Comparison of ENCODE assay signal across 13 cellular contexts in the genomic region with DNA sequence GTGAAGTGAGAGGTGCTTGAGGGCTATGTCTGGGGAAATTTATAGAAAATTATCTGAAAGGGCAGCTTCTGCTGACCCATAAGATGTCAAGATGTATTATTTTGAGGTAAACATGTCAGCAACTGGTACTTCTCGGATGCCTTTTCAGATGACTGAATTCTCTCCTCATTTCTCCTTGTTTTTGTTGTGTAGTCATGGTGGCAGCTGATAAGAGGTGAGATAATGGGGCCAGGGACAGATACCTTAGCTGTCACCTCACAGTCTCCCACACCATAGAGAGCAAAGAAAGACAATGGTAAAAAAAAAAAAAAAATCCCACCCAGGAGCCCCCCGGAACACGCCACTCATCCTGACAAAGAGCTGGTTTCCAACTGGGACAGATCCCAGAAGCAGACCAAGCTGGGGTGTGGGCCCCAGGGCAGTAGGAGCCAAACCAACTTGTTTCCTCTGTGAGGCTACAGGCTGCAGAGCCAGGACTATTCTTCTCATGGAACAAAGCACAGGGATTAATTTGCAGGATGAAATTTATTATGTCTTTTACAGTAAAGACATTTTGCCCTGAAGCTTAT.
"Had no signal": no experiment of that assay in that cellular context is flagged by ENCODE, and none has a peak within 500 bp of the region (broad histone marks: within the 10 kb centered on the region; RNA-seq: fewer than 3 reads in every experiment).

No MANE protein-coding gene starts in this region.

- H3K36me3 ChIP-seq: brain microvascular endothelial cell, neural progenitor cell, pancreas, uterus had no signal

- H3K27me3 ChIP-seq: brain microvascular endothelial cell, neural progenitor cell, pancreas, uterus had no signal

- DNase-seq: activated naive CD4-positive, alpha-beta T cell; activated naive CD8-positive, alpha-beta T cell treated with anti-CD3 and anti-CD28 coated beads, Interleukin-2, amount 10 ng/mL, durations not matched to agents 7 days and 5 days; brain microvascular endothelial cell; dermis blood vessel endothelial cell; effector memory CD8-positive, alpha-beta T cell; hippocampal formation; pancreas; stimulated activated CD4-positive, alpha-beta T cell treated with anti-CD3 and anti-CD28 coated beads, Interleukin-12 subunit alpha, Interleukin-12 subunit beta, amount 100 ng/mL, for 4 hours; stimulated activated CD4-positive, alpha-beta T cell treated with anti-CD3 and anti-CD28 coated beads, Interleukin-2, amount 100 ng/mL, for 24 hours; uterus had no signal

- H3K27ac Mint-ChIP-seq: activated naive CD8-positive, alpha-beta T cell treated with anti-CD3 and anti-CD28 coated beads, Interleukin-2, amount 10 ng/mL, durations not matched to agents 7 days and 5 days; effector memory CD8-positive, alpha-beta T cell; mesothelial cell of epicardium; neural progenitor cell; T-helper 2 cell treated with Interferon-gamma antibody and Interleukin-4, amounts not matched to agents 5 μg/mL and 100 μg/mL, for 36 hours had no signal

- FAIRE-seq: pancreas had no signal

- H3K36me3 Mint-ChIP-seq: mesothelial cell of epicardium, neural progenitor cell had no signal

- H3K4me2 ChIP-seq: neural progenitor cell had no signal

- H3K4me3 ChIP-seq: neural progenitor cell, pancreas, uterus had no signal

- H2AFZ ChIP-seq: neural progenitor cell had no signal

- H3K27ac ChIP-seq: brain microvascular endothelial cell, neural progenitor cell, pancreas, uterus had no signal

- H3K4me1 ChIP-seq: pancreas, uterus had no signal

- H3K9ac ChIP-seq: neural progenitor cell had no signal

- ATAC-seq: effector memory CD8-positive, alpha-beta T cell; pancreas had no signal

- H3K9me3 ChIP-seq: pancreas, uterus had no signal

- H3K4me3 Mint-ChIP-seq: activated naive CD8-positive, alpha-beta T cell treated with anti-CD3 and anti-CD28 coated beads, Interleukin-2, amount 10 ng/mL, durations not matched to agents 7 days and 5 days; effector memory CD8-positive, alpha-beta T cell; mesothelial cell of epicardium; neural progenitor cell; T-helper 2 cell treated with Interferon-gamma antibody and Interleukin-4, amounts not matched to agents 5 μg/mL and 100 μg/mL, for 36 hours had no signal

- H3K9me3 Mint-ChIP-seq: effector memory CD8-positive, alpha-beta T cell; mesothelial cell of epicardium; neural progenitor cell had no signal
